ENCODE assay signal across 20 cellular contexts in genomic region chr11:75916882-75917281, GRCh38.
DNase-seq lines count a peak whose midpoint lies in the region; ATAC-seq, FAIRE-seq and TF ChIP-seq lines count a peak whose summit lies in the region.
"Had no signal": no experiment of that assay in that cellular context is flagged by ENCODE, and none has a peak within 500 bp of the region (broad histone marks: within the 10 kb centered on the region; RNA-seq: fewer than 3 reads in every experiment).

No MANE protein-coding gene starts in this region.

- TF ChIP-seq CTCF in K562 (IDR thresholded peaks at IDR 0.05 in 2 of 3, conservative IDR thresholded peaks at IDR 0.05 in 1 of 3; ENCODE audit: insufficient read depth in 2 of 3, low read depth in 1 of 3, low read length in 3 of 3) (no peak), heart right ventricle (IDR thresholded peaks at IDR 0.05) (no peak)

- H3K4me1 ChIP-seq in K562 (replicated peaks in 1 of 2; ENCODE audit: control insufficient read depth in 2 of 2, insufficient read depth in 2 of 2, low read length in 2 of 2), result no peaks in the 10 kb centered on the region
- no peaks in the 10 kb centered on the region for H3K4me1 ChIP-seq in small intestine (ENCODE audit: control insufficient read depth in 2 of 2, insufficient read depth in 1 of 2, low read depth in 1 of 2, low read length in 1 of 2)
- peaks cover 0 to 15% (median 8%) of the 10 kb centered on the region in 9 donors for H3K4me1 ChIP-seq in heart right ventricle
- H3K4me1 ChIP-seq: BLaER1 treated with 17β-estradiol and CSF1 and Interleukin-3, amounts not matched to agents 10 nM and 100 nM; Caco-2 had no signal

- no peak overlapping the region for H3K9ac ChIP-seq in K562 (ENCODE audit: insufficient read depth in 1 of 2, low read depth in 2 of 2, low read length in 2 of 2)
- H3K9ac ChIP-seq: BLaER1 treated with 17β-estradiol and CSF1 and Interleukin-3, amounts not matched to agents 10 nM and 100 nM had no signal

- TF ChIP-seq RAD21 in K562 (CRISPR knock-in tag; conservative IDR thresholded peaks at IDR 0.05 in 1 of 2, IDR thresholded peaks at IDR 0.05 in 1 of 2), result no peak

- H3K36me3 ChIP-seq in K562 (ENCODE audit: control insufficient read depth, insufficient read depth, low read length), result peaks cover 17% of the 10 kb centered on the region; the same call in 2 of the 3 replicates
- H3K36me3 ChIP-seq in small intestine (ENCODE audit: control insufficient read depth in 2 of 2, insufficient read depth in 2 of 2, low read length in 2 of 2), result peaks cover 0 to 2% of the 10 kb centered on the region in 2 donors
- peaks cover 0 to 21% (median 0%) of the 10 kb centered on the region in 9 donors for H3K36me3 ChIP-seq in heart right ventricle

- no peak overlapping the region for H3K4me3 ChIP-seq in K562
- no peak overlapping the region for H3K4me3 ChIP-seq in small intestine (ENCODE audit: low read depth in 1 of 2, low read length in 2 of 2)
- no peak overlapping the region for H3K4me3 ChIP-seq in heart right ventricle
- H3K4me3 ChIP-seq: BLaER1 treated with 17β-estradiol and CSF1 and Interleukin-3, amounts not matched to agents 10 nM and 100 nM; GM12878 had no signal

- H3K9me1 ChIP-seq in K562 (ENCODE audit: control insufficient read depth, insufficient read depth, low read length), result no peaks in the 10 kb centered on the region

- H2AFZ ChIP-seq in K562 (ENCODE audit: low read depth, low read length), result no peak overlapping the region

- H3K9me3 ChIP-seq in K562 (replicated peaks; ENCODE audit: control insufficient read depth, insufficient read depth, low read depth, low read length), result no peaks in the 10 kb centered on the region
- no peaks in the 10 kb centered on the region for H3K9me3 ChIP-seq in small intestine (ENCODE audit: control insufficient read depth, low read depth)
- no peaks in the 10 kb centered on the region for H3K9me3 ChIP-seq in heart right ventricle
- H3K9me3 ChIP-seq: BLaER1 treated with 17β-estradiol and CSF1 and Interleukin-3, amounts not matched to agents 10 nM and 100 nM; Caco-2 had no signal

- DNase-seq in GM12892 (ENCODE audit: insufficient read length), result no peak
- DNase-seq in K562 (ENCODE audit: extremely low read depth in 1 of 4, low spot score in 3 of 4), result no peak
- no peak for DNase-seq in left colon
- peak; percentile 47 for DNase-seq in small intestine
- no peak for DNase-seq in heart right ventricle
- no peak for DNase-seq in activated T-cell treated with anti-CD3 and anti-CD28 coated beads, Interleukin-2, amount 50 U/mL, for 1 hour
- no peak for DNase-seq in NCI-H1436 (lab: John Stamatoyannopoulos, UW)
- DNase-seq in NCI-H2029 (lab: John Stamatoyannopoulos, UW), result no peak
- DNase-seq: 8988T; ACHN; Caco-2; Calu3; CD4-positive, alpha-beta T cell; CD8-positive, alpha-beta T cell; DMS79 treated with DMSO at 0.1 percent for 48 hours had no signal

- no TSS peak for BruUV-seq in K562 (replicated peaks; lab: Mats Ljungman, UMichigan)

- POLR2A ChIA-PET in K562 (lab: Yijun Ruan, JAX), result no interaction called here

- CTCF ChIA-PET in K562 (lab: Yijun Ruan, JAX; ENCODE audit: low intra/inter-chr PET ratio), result no interaction called here

- intact Hi-C loops in K562 (cut with micrococcal nuclease) (no loop called here), left colon (cut with DNase I, micrococcal nuclease) (no loop called here), heart right ventricle (cut with DNase I) (no loop called here)

- no peak for TF ChIP-seq EP300 in K562 (IDR thresholded peaks at IDR 0.05; ENCODE audit: low read length)

- H4K20me1 ChIP-seq in K562 (replicated peaks; ENCODE audit: control insufficient read depth, insufficient read depth, low read length), result no peaks in the 10 kb centered on the region

- FAIRE-seq in GM12892 (lab: Jason Lieb, UNC) (peak; percentile 67), K562 (lab: Jason Lieb, UNC) (no peak), small intestine (lab: Jason Lieb, UNC) (no peak)
- FAIRE-seq: A204.1, G401.6, GM12878 had no signal

- H3K79me2 ChIP-seq in K562 (ENCODE audit: control insufficient read depth, insufficient read depth, low read length), result no peaks in the 10 kb centered on the region

- ATAC-seq in K562 (no peak), left colon (peak; percentile 84), heart right ventricle (no peak)
- ATAC-seq: CD8-positive, alpha-beta T cell; GM12878 had no signal

- no peak overlapping the region for H3K4me2 ChIP-seq in K562 (ENCODE audit: insufficient read depth, low read length)
- H3K4me2 ChIP-seq: BLaER1 treated with 17β-estradiol and CSF1 and Interleukin-3, amounts not matched to agents 10 nM and 100 nM had no signal

- in situ Hi-C loops in K562 (cut with MboI), result no loop called here

- whole genome bisulfite sequencing in K562 (ENCODE audit: insufficient coverage, low coverage, missing lambda C conversion rate), result 79% methylated on average over 1 of the region's 1 CpG
- 23 to 73% (median 65%) methylated on average over 1 of the region's 1 CpG for WGBS in small intestine, 3 donors
- 94 to 97% methylated on average over 1 of the region's 1 CpG for WGBS in heart right ventricle, 2 donors

- no peaks in the 10 kb centered on the region for H3K27me3 ChIP-seq in K562 (ENCODE audit: control insufficient read depth in 2 of 2, insufficient read depth in 2 of 2, low read length in 2 of 2)
- no peaks in the 10 kb centered on the region for H3K27me3 ChIP-seq in small intestine (ENCODE audit: control insufficient read depth in 2 of 2, insufficient read depth in 2 of 2, low read length in 2 of 2)
- no peaks in the 10 kb centered on the region for H3K27me3 ChIP-seq in heart right ventricle
- H3K27me3 ChIP-seq: BLaER1 treated with 17β-estradiol and CSF1 and Interleukin-3, amounts not matched to agents 10 nM and 100 nM had no signal

- no peak for TF ChIP-seq POLR2A in GM12892 (IDR thresholded peaks at IDR 0.05; ENCODE audit: low read depth, low read length)
- TF ChIP-seq POLR2A in K562 (conservative IDR thresholded peaks at IDR 0.05), result no peak

- no peak overlapping the region for H3K27ac ChIP-seq in K562 (ENCODE audit: extremely low read depth, low read depth, low read length)
- no peak overlapping the region for H3K27ac ChIP-seq in small intestine (ENCODE audit: low read depth in 1 of 2, low read length in 1 of 2)
- H3K27ac ChIP-seq in heart right ventricle, result no peak overlapping the region
- H3K27ac ChIP-seq: BLaER1 treated with 17β-estradiol and CSF1 and Interleukin-3, amounts not matched to agents 10 nM and 100 nM; C4-2B had no signal

TF ChIP-seq in K562, 482 proteins besides CTCF, POLR2A, EP300 and RAD21:
- TF ChIP-seq ZNF695 (CRISPR knock-in tag; IDR thresholded peaks at IDR 0.05), result no peak
- peak; percentile 18 for TF ChIP-seq MEIS2 (IDR thresholded peaks at IDR 0.05; ENCODE audit: partially characterized antibody)
